In the genomic region with DNA sequence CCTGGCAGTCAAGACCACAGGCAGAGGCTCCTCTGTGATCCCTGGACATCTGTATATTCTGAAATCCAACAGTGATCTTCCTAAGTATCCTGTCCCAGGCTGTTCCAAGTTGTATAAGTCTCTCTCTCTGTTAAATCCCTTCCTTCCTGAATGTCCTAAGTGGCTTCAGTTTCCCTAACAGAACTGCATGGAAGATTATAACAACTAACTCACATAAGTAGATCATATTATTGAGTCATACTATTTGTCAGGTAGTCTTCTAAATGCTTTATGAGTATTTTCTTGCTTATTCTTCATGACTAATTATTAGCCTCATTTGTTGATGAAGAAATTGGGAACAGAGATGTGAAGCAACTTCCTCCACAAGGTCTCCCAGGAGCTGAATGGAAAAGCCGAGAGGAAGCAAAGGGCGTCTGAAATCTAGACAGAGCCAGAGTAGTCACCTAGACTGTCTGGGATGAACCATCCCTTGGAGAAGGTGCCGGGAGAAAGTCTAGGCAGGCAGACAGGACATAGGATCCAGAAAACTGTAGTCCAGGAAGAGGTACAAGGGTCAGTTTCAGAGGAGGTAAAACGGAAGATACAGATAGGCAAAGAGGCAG, we compare ENCODE assay signal across 21 cellular contexts.
DNase-seq lines count a peak whose midpoint lies in the region; ATAC-seq and TF ChIP-seq lines count a peak whose summit lies in the region.
"Had no signal": no experiment of that assay in that cellular context is flagged by ENCODE, and none has a peak within 500 bp of the region (broad histone marks: within the 10 kb centered on the region; RNA-seq: fewer than 3 reads in every experiment).

No MANE protein-coding gene starts in this region.

- H3K27ac Mint-ChIP-seq in HFFc6, result peak overlapping the region; percentile 5; the same call in 1 of the 2 replicates
- no peak overlapping the region for H3K27ac Mint-ChIP-seq in activated T-helper 1 cell treated with anti-CD3 and anti-CD28 coated beads, Interleukin-12 subunit alpha, Interleukin-12 subunit beta, Interleukin-2, Interleukin-4 antibody, amounts not matched to agents 30 ng/mL and 10 ng/mL and 1 ng/mL, durations not matched to agents 14 hours and 24 hours and 36 hours
- H3K27ac Mint-ChIP-seq: activated CD4-positive, alpha-beta T cell treated with anti-CD3 and anti-CD28 coated beads, Interleukin-2, amount 10 ng/mL, durations not matched to agents 7 days and 5 days; nephron; T-helper 1 cell treated with Interleukin-12 subunit alpha and Interleukin-12 subunit beta and Interleukin-4 antibody, amounts not matched to agents 30 μg/mL and 1 μg/mL, for 36 hours had no signal

- H3K36me3 Mint-ChIP-seq in HFFc6 (ENCODE audit: low read depth), result no peaks in the 10 kb centered on the region
- H3K36me3 Mint-ChIP-seq in activated T-helper 1 cell treated with anti-CD3 and anti-CD28 coated beads, Interleukin-12 subunit alpha, Interleukin-12 subunit beta, Interleukin-2, Interleukin-4 antibody, amounts not matched to agents 30 ng/mL and 10 ng/mL and 1 ng/mL, durations not matched to agents 14 hours and 24 hours and 36 hours (ENCODE audit: low read depth), result no peaks in the 10 kb centered on the region

- no peak overlapping the region for H3K4me3 Mint-ChIP-seq in HFFc6
- no peak overlapping the region for H3K4me3 Mint-ChIP-seq in activated T-helper 1 cell treated with anti-CD3 and anti-CD28 coated beads, Interleukin-12 subunit alpha, Interleukin-12 subunit beta, Interleukin-2, Interleukin-4 antibody, amounts not matched to agents 30 ng/mL and 10 ng/mL and 1 ng/mL, durations not matched to agents 14 hours and 24 hours and 36 hours
- H3K4me3 Mint-ChIP-seq: activated CD4-positive, alpha-beta T cell treated with anti-CD3 and anti-CD28 coated beads, Interleukin-2, amount 10 ng/mL, durations not matched to agents 7 days and 5 days; nephron; T-helper 1 cell treated with Interleukin-12 subunit alpha and Interleukin-12 subunit beta and Interleukin-4 antibody, amounts not matched to agents 30 μg/mL and 1 μg/mL, for 36 hours had no signal

- no peak for ATAC-seq in HG03520 (IDR thresholded peaks at IDR 0.05; ENCODE audit: unreplicated experiment)
- ATAC-seq: stimulated activated naive CD8-positive, alpha-beta T cell treated with anti-CD3 and anti-CD28 coated beads, Interleukin-15, Interleukin-2, amounts not matched to agents 100 U/mL and 50 U/mL, for 24 hours had no signal

- no peaks in the 10 kb centered on the region for H3K27me3 ChIP-seq in WERI-Rb-1 (ENCODE audit: insufficient read depth, low read depth, severe bottlenecking)
- H3K27me3 ChIP-seq: BLaER1 treated with 17β-estradiol and CSF1 and Interleukin-3, amounts not matched to agents 10 nM and 100 nM; SJCRH30; transverse colon had no signal

- TF ChIP-seq CTCF in HFFc6 (IDR thresholded peaks at IDR 0.05), result no peak
- TF ChIP-seq CTCF in WERI-Rb-1 (IDR thresholded peaks at IDR 0.05; ENCODE audit: low read depth, low read length), result no peak

- peaks cover 28% of the 10 kb centered on the region; the same call in 1 of the 2 replicates for H3K4me1 Mint-ChIP-seq in HFFc6 (ENCODE audit: low read depth)
- no peaks in the 10 kb centered on the region for H3K4me1 Mint-ChIP-seq in activated T-helper 1 cell treated with anti-CD3 and anti-CD28 coated beads, Interleukin-12 subunit alpha, Interleukin-12 subunit beta, Interleukin-2, Interleukin-4 antibody, amounts not matched to agents 30 ng/mL and 10 ng/mL and 1 ng/mL, durations not matched to agents 14 hours and 24 hours and 36 hours (ENCODE audit: low read depth)
- H3K4me1 Mint-ChIP-seq: activated CD4-positive, alpha-beta T cell treated with anti-CD3 and anti-CD28 coated beads, Interleukin-2, amount 10 ng/mL, durations not matched to agents 7 days and 5 days; nephron had no signal

- no peaks in the 10 kb centered on the region for H3K36me3 ChIP-seq in WERI-Rb-1
- H3K36me3 ChIP-seq: BLaER1 treated with 17β-estradiol and CSF1 and Interleukin-3, amounts not matched to agents 10 nM and 100 nM; cardiac muscle cell; SJCRH30; transverse colon had no signal

- intact Hi-C loops in activated T-helper 1 cell treated with anti-CD3 and anti-CD28 coated beads, Interleukin-12 subunit alpha, Interleukin-12 subunit beta, Interleukin-2, Interleukin-4 antibody, amounts not matched to agents 30 ng/mL and 10 ng/mL and 1 ng/mL, durations not matched to agents 14 hours and 24 hours and 36 hours (cut with micrococcal nuclease), result no loop called here
- intact Hi-C loops in head of caudate nucleus (cut with DNase I), result no loop called here

- no peak overlapping the region for H3K27ac ChIP-seq in WERI-Rb-1
- H3K27ac ChIP-seq: BLaER1 treated with 17β-estradiol and CSF1 and Interleukin-3, amounts not matched to agents 10 nM and 100 nM; cardiac muscle cell; SJCRH30; transverse colon had no signal

- H3K27me3 Mint-ChIP-seq in HFFc6 (ENCODE audit: insufficient read depth), result no peaks in the 10 kb centered on the region
- H3K27me3 Mint-ChIP-seq in activated T-helper 1 cell treated with anti-CD3 and anti-CD28 coated beads, Interleukin-12 subunit alpha, Interleukin-12 subunit beta, Interleukin-2, Interleukin-4 antibody, amounts not matched to agents 30 ng/mL and 10 ng/mL and 1 ng/mL, durations not matched to agents 14 hours and 24 hours and 36 hours (ENCODE audit: insufficient read depth), result no peaks in the 10 kb centered on the region
- H3K27me3 Mint-ChIP-seq: activated CD4-positive, alpha-beta T cell treated with anti-CD3 and anti-CD28 coated beads, Interleukin-2, amount 10 ng/mL, durations not matched to agents 7 days and 5 days had no signal

- DNase-seq in HFFc6, result peak; percentile 53
- DNase-seq in WERI-Rb-1, result peak; percentile 22
- peak; percentile 47 for DNase-seq in glomerular visceral epithelial cell (ENCODE audit: extremely low spot score)
- no peak for DNase-seq in activated T-helper 1 cell treated with anti-CD3 and anti-CD28 coated beads, Interleukin-12 subunit alpha, Interleukin-12 subunit beta, Interleukin-2, Interleukin-4 antibody, amounts not matched to agents 30 ng/mL and 10 ng/mL and 1 ng/mL, durations not matched to agents 14 hours and 24 hours and 36 hours (ENCODE audit: low spot score)
- no peak for DNase-seq in activated T-cell treated with anti-CD3 and anti-CD28 coated beads, Interleukin-2, amount 50 U/mL, for 48 hours
- DNase-seq in head of caudate nucleus, result no peak
- DNase-seq: activated CD4-positive, alpha-beta T cell treated with anti-CD3 and anti-CD28 coated beads, Interleukin-2, amount 10 ng/mL, durations not matched to agents 7 days and 5 days; activated CD8-positive, alpha-beta memory T cell treated with anti-CD3 and anti-CD28 coated beads, Interleukin-2, amount 50 U/mL, for 4 hours; activated effector memory CD4-positive, alpha-beta T cell treated with anti-CD3 and anti-CD28 coated beads, Interleukin-2, amount 50 U/mL, for 16 hours; midbrain; NCI-H187; NCI-H748 treated with DMSO at 0.1 percent for 48 hours; OCI-M1; SJCRH30; stimulated activated naive CD8-positive, alpha-beta T cell treated with anti-CD3 and anti-CD28 coated beads, Interleukin-15, Interleukin-2, amounts not matched to agents 100 U/mL and 50 U/mL, for 24 hours; transverse colon had no signal

- H3K9me3 Mint-ChIP-seq in HFFc6, result peaks cover 15% of the 10 kb centered on the region
- H3K9me3 Mint-ChIP-seq in activated T-helper 1 cell treated with anti-CD3 and anti-CD28 coated beads, Interleukin-12 subunit alpha, Interleukin-12 subunit beta, Interleukin-2, Interleukin-4 antibody, amounts not matched to agents 30 ng/mL and 10 ng/mL and 1 ng/mL, durations not matched to agents 14 hours and 24 hours and 36 hours, result peaks cover 12% of the 10 kb centered on the region

- no peaks in the 10 kb centered on the region for H3K9me3 ChIP-seq in WERI-Rb-1 (ENCODE audit: severe bottlenecking)
- H3K9me3 ChIP-seq: BLaER1 treated with 17β-estradiol and CSF1 and Interleukin-3, amounts not matched to agents 10 nM and 100 nM; SJCRH30; transverse colon had no signal

- H3K4me3 ChIP-seq in WERI-Rb-1 (ENCODE audit: low read depth, low read length), result no peak overlapping the region
- H3K4me3 ChIP-seq: BLaER1 treated with 17β-estradiol and CSF1 and Interleukin-3, amounts not matched to agents 10 nM and 100 nM; cardiac muscle cell; SJCRH30; transverse colon had no signal

Comparison
In these comparisons a context has a peak if more than half of its experiments do, and no peak if none do; other contexts are left out.
1. DNase-seq: peak in HFFc6 (single experiment), WERI-Rb-1 (single experiment) and glomerular visceral epithelial cell (single experiment); none in activated T-helper 1 cell treated with anti-CD3 and anti-CD28 coated beads, Interleukin-12 subunit alpha, Interleukin-12 subunit beta, Interleukin-2, Interleukin-4 antibody, amounts not matched to agents 30 ng/mL and 10 ng/mL and 1 ng/mL, durations not matched to agents 14 hours and 24 hours and 36 hours (single experiment), activated T-cell treated with anti-CD3 and anti-CD28 coated beads, Interleukin-2, amount 50 U/mL, for 48 hours (0 of 2) and head of caudate nucleus (0 of 42).